1 cellular context compared by ENCODE assay signal in genomic region chr16:10497132-10498088, GRCh38.
A peak's percentile ranks its signal among the peaks of the same experiment; 100 is the strongest.
TF ChIP-seq lines count a peak whose summit lies in the region.

No MANE protein-coding gene starts in this region.

TF ChIP-seq in K562, 482 proteins besides CTCF, POLR2A, EP300 and RAD21 (continued from another document and continues in another):
- TF ChIP-seq PCBP1 (IDR thresholded peaks at IDR 0.05; ENCODE audit: low read depth, low read length, poor library complexity, severe bottlenecking) (no peak), DIDO1 (tag; IDR thresholded peaks at IDR 0.05; ENCODE audit: low read depth) (no peak), TRIM24 (IDR thresholded peaks at IDR 0.05) (peak; percentile 100), ZNF449 (CRISPR knock-in tag; IDR thresholded peaks at IDR 0.05) (no peak), ZNF133 (CRISPR knock-in tag; IDR thresholded peaks at IDR 0.05) (no peak), LEF1 (IDR thresholded peaks at IDR 0.05) (peak; percentile 68; the same call in 1 of the 2 replicates), HDAC2 (IDR thresholded peaks at IDR 0.05) (0 out of 2 replicates have a peak, but pooled peaks have one; percentile 38), ARID3B (CRISPR knock-in tag; IDR thresholded peaks at IDR 0.05; ENCODE audit: borderline replicate concordance) (no peak), CTBP1 (IDR thresholded peaks at IDR 0.05; ENCODE audit: borderline replicate concordance) (no peak), BCOR (IDR thresholded peaks at IDR 0.05) (peak; percentile 63; the same call in 1 of the 2 replicates), KLF16 (IDR thresholded peaks at IDR 0.05) (peak; percentile 96), FOXA3 (CRISPR knock-in tag; conservative IDR thresholded peaks at IDR 0.05 in 1 of 2, IDR thresholded peaks at IDR 0.05 in 1 of 2) (no peak; a peak in 1 of 4 replicates), HMG20B (CRISPR knock-in tag; IDR thresholded peaks at IDR 0.05) (no peak), ATF1 (CRISPR knock-in tag; IDR thresholded peaks at IDR 0.05) (no peak), ATF1 (tag; IDR thresholded peaks at IDR 0.05) (peak; percentile 49; the same call in 1 of the 2 replicates), BHLHE40 (IDR thresholded peaks at IDR 0.05; ENCODE audit: low read length) (peak; percentile 95), GATA2 (CRISPR knock-in tag; IDR thresholded peaks at IDR 0.05) (peak; percentile 97), NCOA2 (IDR thresholded peaks at IDR 0.05; ENCODE audit: partially characterized antibody in 2 of 2) (peak; percentile 72), DMBX1 (CRISPR knock-in tag; IDR thresholded peaks at IDR 0.05; ENCODE audit: borderline replicate concordance) (peak; percentile 96), EHMT2 (IDR thresholded peaks at IDR 0.05) (no peak), ZBTB2 (IDR thresholded peaks at IDR 0.05) (no peak), FOXK2 (conservative IDR thresholded peaks at IDR 0.05 in 1 of 2, IDR thresholded peaks at IDR 0.05 in 1 of 2; ENCODE audit: low read depth in 2 of 2) (peak in 1 of 2 experiments; percentile 24; a peak in 1 of 4 replicates), RUNX1 (IDR thresholded peaks at IDR 0.05; ENCODE audit: low read depth) (peak; percentile 83; the same call in 1 of the 2 replicates), ZFP36 (IDR thresholded peaks at IDR 0.05; ENCODE audit: low read depth, low read length, partially characterized antibody) (peak; percentile 33), SIX5 (IDR thresholded peaks at IDR 0.05; ENCODE audit: borderline replicate concordance in 1 of 2, insufficient read depth in 1 of 2, low read depth in 1 of 2, low read length in 2 of 2) (no peak), AFF4 (CRISPR knock-in tag; IDR thresholded peaks at IDR 0.05) (0 out of 2 replicates have a peak, but pooled peaks have one; percentile 48), FOS (IDR thresholded peaks at IDR 0.05; ENCODE audit: extremely low read depth, insufficient read length) (peak; percentile 17), MECOM (CRISPR knock-in tag; IDR thresholded peaks at IDR 0.05) (peak; percentile 58; the same call in 1 of the 2 replicates), HMBOX1 (IDR thresholded peaks at IDR 0.05) (peak; percentile 76), CBX5 (IDR thresholded peaks at IDR 0.05; ENCODE audit: borderline replicate concordance, low read depth) (peak; percentile 44; the same call in 1 of the 2 replicates), RBM14 (IDR thresholded peaks at IDR 0.05; ENCODE audit: borderline replicate concordance, insufficient read depth, low read depth, low read length) (no peak), TOE1 (IDR thresholded peaks at IDR 0.05; ENCODE audit: borderline replicate concordance) (no peak), TOE1 (CRISPR knock-in tag; IDR thresholded peaks at IDR 0.05; ENCODE audit: borderline replicate concordance, low read depth) (no peak), HEY1 (CRISPR knock-in tag; IDR thresholded peaks at IDR 0.05; ENCODE audit: borderline replicate concordance) (no peak), TAF1 (IDR thresholded peaks at IDR 0.05; ENCODE audit: control insufficient read depth, extremely low read depth, insufficient read depth, low read length, severe bottlenecking) (peak; percentile 32), ERF (CRISPR knock-in tag; IDR thresholded peaks at IDR 0.05) (no peak), SPI1 (IDR thresholded peaks at IDR 0.05; ENCODE audit: borderline replicate concordance, low read depth, low read length) (peak; percentile 53; the same call in 1 of the 2 replicates), TRIM28 (IDR thresholded peaks at IDR 0.05) (0 out of 2 replicates have a peak, but pooled peaks have one; percentile 23), MAFK (IDR thresholded peaks at IDR 0.05; ENCODE audit: low read length) (peak; percentile 54; the same call in 1 of the 2 replicates), ZNF444 (CRISPR knock-in tag; IDR thresholded peaks at IDR 0.05) (no peak), HDAC3 (IDR thresholded peaks at IDR 0.05; ENCODE audit: borderline replicate concordance, partially characterized antibody) (peak; percentile 91), SMARCA4 (IDR thresholded peaks at IDR 0.05) (peak; percentile 93), TEAD2 (tag; IDR thresholded peaks at IDR 0.05) (no peak), HOXB6 (CRISPR knock-in tag; IDR thresholded peaks at IDR 0.05; ENCODE audit: borderline replicate concordance) (no peak)
- TF ChIP-seq, protein P1, sequence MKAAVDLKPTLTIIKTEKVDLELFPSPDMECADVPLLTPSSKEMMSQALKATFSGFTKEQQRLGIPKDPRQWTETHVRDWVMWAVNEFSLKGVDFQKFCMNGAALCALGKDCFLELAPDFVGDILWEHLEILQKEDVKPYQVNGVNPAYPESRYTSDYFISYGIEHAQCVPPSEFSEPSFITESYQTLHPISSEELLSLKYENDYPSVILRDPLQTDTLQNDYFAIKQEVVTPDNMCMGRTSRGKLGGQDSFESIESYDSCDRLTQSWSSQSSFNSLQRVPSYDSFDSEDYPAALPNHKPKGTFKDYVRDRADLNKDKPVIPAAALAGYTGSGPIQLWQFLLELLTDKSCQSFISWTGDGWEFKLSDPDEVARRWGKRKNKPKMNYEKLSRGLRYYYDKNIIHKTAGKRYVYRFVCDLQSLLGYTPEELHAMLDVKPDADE (conservative IDR thresholded peaks at IDR 0.05; ENCODE audit: control insufficient read depth, low read depth, low read length) = peak; percentile 83; the same call in 1 of the 2 replicates
- TF ChIP-seq, protein P2, sequence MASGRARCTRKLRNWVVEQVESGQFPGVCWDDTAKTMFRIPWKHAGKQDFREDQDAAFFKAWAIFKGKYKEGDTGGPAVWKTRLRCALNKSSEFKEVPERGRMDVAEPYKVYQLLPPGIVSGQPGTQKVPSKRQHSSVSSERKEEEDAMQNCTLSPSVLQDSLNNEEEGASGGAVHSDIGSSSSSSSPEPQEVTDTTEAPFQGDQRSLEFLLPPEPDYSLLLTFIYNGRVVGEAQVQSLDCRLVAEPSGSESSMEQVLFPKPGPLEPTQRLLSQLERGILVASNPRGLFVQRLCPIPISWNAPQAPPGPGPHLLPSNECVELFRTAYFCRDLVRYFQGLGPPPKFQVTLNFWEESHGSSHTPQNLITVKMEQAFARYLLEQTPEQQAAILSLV (tag; IDR thresholded peaks at IDR 0.05) = no peak
- TF ChIP-seq, protein P3, sequence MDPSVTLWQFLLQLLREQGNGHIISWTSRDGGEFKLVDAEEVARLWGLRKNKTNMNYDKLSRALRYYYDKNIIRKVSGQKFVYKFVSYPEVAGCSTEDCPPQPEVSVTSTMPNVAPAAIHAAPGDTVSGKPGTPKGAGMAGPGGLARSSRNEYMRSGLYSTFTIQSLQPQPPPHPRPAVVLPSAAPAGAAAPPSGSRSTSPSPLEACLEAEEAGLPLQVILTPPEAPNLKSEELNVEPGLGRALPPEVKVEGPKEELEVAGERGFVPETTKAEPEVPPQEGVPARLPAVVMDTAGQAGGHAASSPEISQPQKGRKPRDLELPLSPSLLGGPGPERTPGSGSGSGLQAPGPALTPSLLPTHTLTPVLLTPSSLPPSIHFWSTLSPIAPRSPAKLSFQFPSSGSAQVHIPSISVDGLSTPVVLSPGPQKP (CRISPR knock-in tag; IDR thresholded peaks at IDR 0.05) = no peak
- TF ChIP-seq, protein P4, sequence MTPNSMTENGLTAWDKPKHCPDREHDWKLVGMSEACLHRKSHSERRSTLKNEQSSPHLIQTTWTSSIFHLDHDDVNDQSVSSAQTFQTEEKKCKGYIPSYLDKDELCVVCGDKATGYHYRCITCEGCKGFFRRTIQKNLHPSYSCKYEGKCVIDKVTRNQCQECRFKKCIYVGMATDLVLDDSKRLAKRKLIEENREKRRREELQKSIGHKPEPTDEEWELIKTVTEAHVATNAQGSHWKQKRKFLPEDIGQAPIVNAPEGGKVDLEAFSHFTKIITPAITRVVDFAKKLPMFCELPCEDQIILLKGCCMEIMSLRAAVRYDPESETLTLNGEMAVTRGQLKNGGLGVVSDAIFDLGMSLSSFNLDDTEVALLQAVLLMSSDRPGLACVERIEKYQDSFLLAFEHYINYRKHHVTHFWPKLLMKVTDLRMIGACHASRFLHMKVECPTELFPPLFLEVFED (CRISPR knock-in tag; conservative IDR thresholded peaks at IDR 0.05) = 0 out of 2 replicates have a peak, but pooled peaks have one; percentile 54
- TF ChIP-seq, protein P5, sequence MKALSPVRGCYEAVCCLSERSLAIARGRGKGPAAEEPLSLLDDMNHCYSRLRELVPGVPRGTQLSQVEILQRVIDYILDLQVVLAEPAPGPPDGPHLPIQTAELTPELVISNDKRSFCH (CRISPR knock-in tag; IDR thresholded peaks at IDR 0.05) = no peak
- TF ChIP-seq, protein P5 (tag; IDR thresholded peaks at IDR 0.05) = peak; percentile 25; the same call in 1 of the 2 replicates
- TF ChIP-seq, protein P6, sequence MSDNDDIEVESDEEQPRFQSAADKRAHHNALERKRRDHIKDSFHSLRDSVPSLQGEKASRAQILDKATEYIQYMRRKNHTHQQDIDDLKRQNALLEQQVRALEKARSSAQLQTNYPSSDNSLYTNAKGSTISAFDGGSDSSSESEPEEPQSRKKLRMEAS (CRISPR knock-in tag; IDR thresholded peaks at IDR 0.05) = peak; percentile 38; the same call in 1 of the 2 replicates
- TF ChIP-seq, protein P7, sequence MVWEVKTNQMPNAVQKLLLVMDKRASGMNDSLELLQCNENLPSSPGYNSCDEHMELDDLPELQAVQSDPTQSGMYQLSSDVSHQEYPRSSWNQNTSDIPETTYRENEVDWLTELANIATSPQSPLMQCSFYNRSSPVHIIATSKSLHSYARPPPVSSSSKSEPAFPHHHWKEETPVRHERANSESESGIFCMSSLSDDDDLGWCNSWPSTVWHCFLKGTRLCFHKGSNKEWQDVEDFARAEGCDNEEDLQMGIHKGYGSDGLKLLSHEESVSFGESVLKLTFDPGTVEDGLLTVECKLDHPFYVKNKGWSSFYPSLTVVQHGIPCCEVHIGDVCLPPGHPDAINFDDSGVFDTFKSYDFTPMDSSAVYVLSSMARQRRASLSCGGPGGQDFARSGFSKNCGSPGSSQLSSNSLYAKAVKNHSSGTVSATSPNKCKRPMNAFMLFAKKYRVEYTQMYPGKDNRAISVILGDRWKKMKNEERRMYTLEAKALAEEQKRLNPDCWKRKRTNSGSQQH (CRISPR knock-in tag; IDR thresholded peaks at IDR 0.05) = no peak
